Comparison of ENCODE assay signal across 8 cellular contexts in the genomic region with DNA sequence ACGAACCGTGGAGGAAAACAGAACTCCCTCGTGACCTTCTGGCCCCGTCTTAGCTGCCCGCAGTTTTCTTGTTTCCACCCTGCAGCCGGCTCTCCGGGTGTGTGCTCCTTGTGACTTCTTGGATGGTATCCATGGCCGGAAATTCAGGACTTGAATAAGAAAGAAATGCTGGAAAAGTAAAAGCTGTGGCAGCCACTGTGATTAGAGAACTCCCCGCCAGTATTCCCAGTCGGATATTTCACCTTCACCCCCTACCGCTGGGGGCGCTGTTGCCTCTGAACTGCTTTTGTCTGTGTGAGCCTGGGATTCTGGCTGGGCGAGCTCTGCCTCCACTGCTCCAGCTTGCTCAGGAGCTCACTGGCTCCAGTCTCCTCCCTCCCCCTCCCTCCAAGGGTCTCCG. TPM values are rescaled to one million over a fixed set of nuclear protein-coding genes. Genes with fewer than 3 reads are reported as not detected.
DNase-seq lines count a peak whose midpoint lies in the region; ATAC-seq and TF ChIP-seq lines count a peak whose summit lies in the region.

No MANE protein-coding gene starts in this region.

- no peaks in the 10 kb centered on the region for H3K36me3 Mint-ChIP-seq in neural progenitor cell

- H2AFZ ChIP-seq in neural progenitor cell (replicated peaks): no peak overlapping the region

- H3K9me3 Mint-ChIP-seq in neural progenitor cell: no peaks in the 10 kb centered on the region

- H3K27me3 ChIP-seq in esophagus muscularis mucosa: no peaks in the 10 kb centered on the region
- peaks cover 27% of the 10 kb centered on the region for H3K27me3 ChIP-seq in neural progenitor cell

- H4K20me1 ChIP-seq in neural progenitor cell (ENCODE audit: low read depth): no peaks in the 10 kb centered on the region

- intact Hi-C loops in esophagus muscularis mucosa (cut with DNase I): loop anchor here (5.0 to 10.0 kb wide), 2 partner anchors 37 to 405 kb away; no protein-coding TSS in a partner anchor

- no peak for DNase-seq in GM10266 (ENCODE audit: extremely low spot score)
- DNase-seq in RWPE1 (ENCODE audit: low spot score): no peak
- peak; percentile 92 for DNase-seq in esophagus muscularis mucosa (ENCODE audit: extremely low spot score)
- DNase-seq in neural progenitor cell (ENCODE audit: low spot score): peak; percentile 65
- no peak for DNase-seq in DMS53 (lab: John Stamatoyannopoulos, UW)
- no peak for DNase-seq in NCI-H526 (lab: John Stamatoyannopoulos, UW)

- peaks cover 9 to 15% (median 12%) of the 10 kb centered on the region in 4 donors for H3K4me1 ChIP-seq in esophagus muscularis mucosa
- H3K4me1 ChIP-seq in neural progenitor cell: peaks cover 10% of the 10 kb centered on the region

- no peaks in the 10 kb centered on the region for H3K79me2 ChIP-seq in neural progenitor cell (ENCODE audit: low read depth)

- CTCF ChIA-PET in RWPE1 (lab: Yijun Ruan, JAX): no interaction called here

- H3K27ac Mint-ChIP-seq in neural progenitor cell: no peak overlapping the region

- peak overlapping the region in 3 of 4 donors; percentile 13 to 35 (median 20) for H3K4me3 ChIP-seq in esophagus muscularis mucosa
- H3K4me3 ChIP-seq in neural progenitor cell: no peak overlapping the region

- no peak overlapping the region for H3K9ac ChIP-seq in neural progenitor cell

- TF ChIP-seq POLR2A in esophagus muscularis mucosa (IDR thresholded peaks at IDR 0.05; ENCODE audit: low read depth): no peak

- ATAC-seq in GM21515 (IDR thresholded peaks at IDR 0.05; ENCODE audit: unreplicated experiment) (no peak), HG03175 (IDR thresholded peaks at IDR 0.05; ENCODE audit: unreplicated experiment) (no peak)

- H3K9me3 ChIP-seq in esophagus muscularis mucosa: no peaks in the 10 kb centered on the region
- H3K9me3 ChIP-seq in neural progenitor cell (ENCODE audit: low read depth): no peaks in the 10 kb centered on the region

- H3K4me2 ChIP-seq in neural progenitor cell: no peak overlapping the region

- peaks cover 6% of the 10 kb centered on the region for H3K4me1 Mint-ChIP-seq in neural progenitor cell

- peaks cover 18% of the 10 kb centered on the region for H3F3A ChIP-seq in neural progenitor cell (ENCODE audit: low read depth)

- POLR2A ChIA-PET in RWPE1 (lab: Yijun Ruan, JAX; ENCODE audit: low non-redundant PET): no interaction called here

- H3K4me3 Mint-ChIP-seq in neural progenitor cell: no peak overlapping the region

- no peak overlapping the region for H3K27ac ChIP-seq in RWPE1
- H3K27ac ChIP-seq in esophagus muscularis mucosa (replicated peaks in 1 of 4): no peak overlapping the region
- H3K27ac ChIP-seq in neural progenitor cell: no peak overlapping the region

- TF ChIP-seq CTCF in GM10266 (IDR thresholded peaks at IDR 0.05; ENCODE audit: control insufficient read depth, insufficient read depth, low read depth, missing control alignments) (peak; percentile 44), RWPE1 (conservative IDR thresholded peaks at IDR 0.05; ENCODE audit: low read depth) (peak; percentile 50), esophagus muscularis mucosa (IDR thresholded peaks at IDR 0.05) (peak in 1 of 3 experiments; percentile 58), neural progenitor cell (IDR thresholded peaks at IDR 0.05) (peak; percentile 80)

- TF ChIP-seq EP300 in esophagus muscularis mucosa (IDR thresholded peaks at IDR 0.05): no peak

- WGBS in esophagus muscularis mucosa: 55% methylated on average over 13 of the region's 14 CpGs

- peaks cover 5 to 21% (median 10%) of the 10 kb centered on the region in 4 donors for H3K36me3 ChIP-seq in esophagus muscularis mucosa
- H3K36me3 ChIP-seq in neural progenitor cell: no peaks in the 10 kb centered on the region

- peaks cover 7% of the 10 kb centered on the region for H3K27me3 Mint-ChIP-seq in neural progenitor cell (ENCODE audit: insufficient read depth, low read depth)

RNA-seq across cellular contexts. Expression of a gene that starts 41.5 kb away (rescaled TPM):
- total RNA-seq in esophagus muscularis mucosa (10 to 100 TPM; 27.5 to 43.1 (median 35.5) TPM), neural progenitor cell (ENCODE audit: low replicate concordance) (0.37 and 1.3 TPM in 2 replicates)

RNA-seq across cellular contexts. Expression of a gene that starts 45.4 kb away (rescaled TPM):
- 10 to 100 TPM; 19.5 to 38.8 (median 33.6) TPM for total RNA-seq in esophagus muscularis mucosa
- 4.6 and 10.4 TPM in 2 replicates for total RNA-seq in neural progenitor cell (ENCODE audit: low replicate concordance)

Comparison
In these comparisons a context has a peak if more than half of its experiments do, and no peak if none do; other contexts are left out.
1. DNase-seq: peak in esophagus muscularis mucosa (single experiment) and neural progenitor cell (single experiment); none in GM10266 (single experiment), RWPE1 (single experiment), DMS53 (single experiment) and NCI-H526 (0 of 2).
2. RNA of a gene that starts 41.5 kb away (total RNA-seq): 27.5 to 43.1 TPM in esophagus muscularis mucosa; 0.37 to 1.3 TPM in neural progenitor cell; every median in the first group is over 10 times any median in the second.